Comparison of ENCODE assay signal across 8 cellular contexts in the genomic region with DNA sequence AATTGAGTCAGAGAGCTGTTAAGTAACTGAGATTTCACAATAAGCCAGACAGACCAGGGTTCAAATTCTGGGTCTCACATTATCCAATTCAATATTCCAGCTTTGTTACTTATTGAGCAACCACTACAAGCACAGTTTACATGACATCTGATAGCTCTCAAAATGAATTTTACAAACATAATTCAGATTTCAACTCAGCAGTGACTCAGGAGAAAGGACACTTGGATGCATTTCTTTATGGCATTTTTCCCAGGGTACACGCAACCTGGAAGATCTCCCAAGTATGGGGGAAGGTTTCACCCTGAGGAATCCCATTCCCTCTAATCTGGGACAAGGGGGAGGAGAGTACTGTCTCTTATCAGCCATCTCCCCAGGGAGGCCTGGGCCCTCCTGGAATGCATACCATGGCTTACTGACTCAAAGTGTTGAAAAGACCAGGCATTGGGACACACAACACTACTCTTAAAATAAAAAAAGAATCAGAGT.
A peak's percentile ranks its signal among the peaks of the same experiment; 100 is the strongest.
DNase-seq lines count a peak whose midpoint lies in the region; ATAC-seq, FAIRE-seq and TF ChIP-seq lines count a peak whose summit lies in the region.
"Had no signal": no experiment of that assay in that cellular context is flagged by ENCODE, and none has a peak within 500 bp of the region (broad histone marks: within the 10 kb centered on the region; RNA-seq: fewer than 3 reads in every experiment).

No MANE protein-coding gene starts in this region.

- H3K27ac Mint-ChIP-seq in stimulated activated effector memory CD8-positive, alpha-beta T cell treated with anti-CD3 and anti-CD28 coated beads, Interleukin-12 subunit alpha, Interleukin-12 subunit beta, amount 100 ng/mL, for 72 hours, result no peak overlapping the region

- no peak for TF ChIP-seq EP300 in K562 (IDR thresholded peaks at IDR 0.05; ENCODE audit: low read length)

- no peak overlapping the region for H3K9ac ChIP-seq in K562 (ENCODE audit: insufficient read depth in 1 of 2, low read depth in 2 of 2, low read length in 2 of 2)
- H3K9ac ChIP-seq in kidney (ENCODE audit: low read length in 2 of 2), result no peak overlapping the region

- H3K27ac ChIP-seq in K562 (ENCODE audit: extremely low read depth, low read depth, low read length) (no peak overlapping the region), kidney (ENCODE audit: low read depth in 2 of 2, low read length in 2 of 2) (no peak overlapping the region)

- H3K9me1 ChIP-seq in K562 (ENCODE audit: control insufficient read depth, insufficient read depth, low read length), result no peaks in the 10 kb centered on the region

- H2AFZ ChIP-seq in K562 (ENCODE audit: low read depth, low read length), result no peak overlapping the region

- POLR2A ChIA-PET in K562 (lab: Yijun Ruan, JAX), result no interaction called here

- no peak for ATAC-seq in K562
- ATAC-seq in stimulated activated effector memory CD8-positive, alpha-beta T cell treated with anti-CD3 and anti-CD28 coated beads, Interleukin-12 subunit alpha, Interleukin-12 subunit beta, amount 100 ng/mL, for 72 hours, result no peak

- H3K9me3 ChIP-seq in K562 (replicated peaks; ENCODE audit: control insufficient read depth, insufficient read depth, low read depth, low read length) (no peaks in the 10 kb centered on the region; the same call in 1 of the 2 replicates), kidney (ENCODE audit: control insufficient read depth in 1 of 2, low read length in 2 of 2) (no peaks in the 10 kb centered on the region)

- intact Hi-C loops in K562 (cut with micrococcal nuclease) (no loop called here), kidney (cut with DNase I) (no loop called here)

- DNase-seq in HPDE6-E6E7 (ENCODE audit: extremely low spot score) (peak; percentile 6), K562 (ENCODE audit: extremely low read depth in 1 of 4, low spot score in 3 of 4) (no peak), kidney (peak; percentile 82), ureter (ENCODE audit: low spot score) (peak; percentile 51), NCI-H446 treated with DMSO at 0.1 percent for 48 hours (lab: John Stamatoyannopoulos, UW) (no peak), GM12892 (ENCODE audit: insufficient read length) (no peak)
- no peak for DNase-seq in stimulated activated effector memory CD8-positive, alpha-beta T cell treated with anti-CD3 and anti-CD28 coated beads, Interleukin-12 subunit alpha, Interleukin-12 subunit beta, amount 100 ng/mL, for 72 hours (ENCODE audit: low spot score in 2 of 2)
- DNase-seq: NCI-H146 had no signal

- H3K4me3 Mint-ChIP-seq in stimulated activated effector memory CD8-positive, alpha-beta T cell treated with anti-CD3 and anti-CD28 coated beads, Interleukin-12 subunit alpha, Interleukin-12 subunit beta, amount 100 ng/mL, for 72 hours, result no peak overlapping the region

- H3K36me3 Mint-ChIP-seq in stimulated activated effector memory CD8-positive, alpha-beta T cell treated with anti-CD3 and anti-CD28 coated beads, Interleukin-12 subunit alpha, Interleukin-12 subunit beta, amount 100 ng/mL, for 72 hours, result no peaks in the 10 kb centered on the region

- no peaks in the 10 kb centered on the region for H3K4me1 Mint-ChIP-seq in stimulated activated effector memory CD8-positive, alpha-beta T cell treated with anti-CD3 and anti-CD28 coated beads, Interleukin-12 subunit alpha, Interleukin-12 subunit beta, amount 100 ng/mL, for 72 hours

- H3K79me2 ChIP-seq in K562 (ENCODE audit: control insufficient read depth, insufficient read depth, low read length), result no peaks in the 10 kb centered on the region

- BruUV-seq in K562 (replicated peaks; lab: Mats Ljungman, UMichigan), result no TSS peak

- in situ Hi-C loops in K562 (cut with MboI), result no loop called here

- H3K4me3 ChIP-seq in K562 (no peak overlapping the region), kidney (ENCODE audit: low read length in 2 of 2) (no peak overlapping the region)

- H3K4me2 ChIP-seq in K562 (ENCODE audit: insufficient read depth, low read length), result no peak overlapping the region

- peaks cover 3% of the 10 kb centered on the region for H3K9me3 Mint-ChIP-seq in stimulated activated effector memory CD8-positive, alpha-beta T cell treated with anti-CD3 and anti-CD28 coated beads, Interleukin-12 subunit alpha, Interleukin-12 subunit beta, amount 100 ng/mL, for 72 hours

- no peak for FAIRE-seq in K562 (lab: Jason Lieb, UNC)
- FAIRE-seq in kidney (lab: Jason Lieb, UNC), result no peak
- no peak for FAIRE-seq in GM12892 (lab: Jason Lieb, UNC)

- no peak for TF ChIP-seq RAD21 in K562 (CRISPR knock-in tag; conservative IDR thresholded peaks at IDR 0.05 in 1 of 2, IDR thresholded peaks at IDR 0.05 in 1 of 2)

- H4K20me1 ChIP-seq in K562 (replicated peaks; ENCODE audit: control insufficient read depth, insufficient read depth, low read length), result no peaks in the 10 kb centered on the region

- WGBS in K562 (ENCODE audit: insufficient coverage, low coverage, missing lambda C conversion rate), result 0% methylated on average over 1 of the region's 1 CpG

- TF ChIP-seq POLR2A in K562 (conservative IDR thresholded peaks at IDR 0.05), result no peak
- TF ChIP-seq POLR2A in GM12892 (IDR thresholded peaks at IDR 0.05; ENCODE audit: low read depth, low read length), result no peak

- no peaks in the 10 kb centered on the region for H3K36me3 ChIP-seq in K562 (ENCODE audit: control insufficient read depth, insufficient read depth, low read length)
- no peaks in the 10 kb centered on the region for H3K36me3 ChIP-seq in kidney (ENCODE audit: control insufficient read depth in 1 of 2, insufficient read depth in 2 of 2, low read length in 2 of 2)

- TF ChIP-seq CTCF in K562 (IDR thresholded peaks at IDR 0.05 in 2 of 3, conservative IDR thresholded peaks at IDR 0.05 in 1 of 3; ENCODE audit: insufficient read depth in 2 of 3, low read depth in 1 of 3, low read length in 3 of 3), result no peak
- TF ChIP-seq CTCF in kidney (IDR thresholded peaks at IDR 0.05; ENCODE audit: borderline replicate concordance, extremely low read depth, insufficient read depth), result no peak

- H3K4me1 ChIP-seq in K562 (replicated peaks in 1 of 2; ENCODE audit: control insufficient read depth in 2 of 2, insufficient read depth in 2 of 2, low read length in 2 of 2) (no peaks in the 10 kb centered on the region), kidney (ENCODE audit: control insufficient read depth in 1 of 2, insufficient read depth in 1 of 2, low read depth in 1 of 2, low read length in 2 of 2) (no peaks in the 10 kb centered on the region)

- no peaks in the 10 kb centered on the region for H3K27me3 ChIP-seq in K562 (ENCODE audit: control insufficient read depth in 2 of 2, insufficient read depth in 2 of 2, low read length in 2 of 2)

- CTCF ChIA-PET in K562 (lab: Yijun Ruan, JAX; ENCODE audit: low intra/inter-chr PET ratio), result no interaction called here

TF ChIP-seq in K562, 482 proteins besides CTCF, POLR2A, EP300 and RAD21:
- TF ChIP-seq, protein P1, sequence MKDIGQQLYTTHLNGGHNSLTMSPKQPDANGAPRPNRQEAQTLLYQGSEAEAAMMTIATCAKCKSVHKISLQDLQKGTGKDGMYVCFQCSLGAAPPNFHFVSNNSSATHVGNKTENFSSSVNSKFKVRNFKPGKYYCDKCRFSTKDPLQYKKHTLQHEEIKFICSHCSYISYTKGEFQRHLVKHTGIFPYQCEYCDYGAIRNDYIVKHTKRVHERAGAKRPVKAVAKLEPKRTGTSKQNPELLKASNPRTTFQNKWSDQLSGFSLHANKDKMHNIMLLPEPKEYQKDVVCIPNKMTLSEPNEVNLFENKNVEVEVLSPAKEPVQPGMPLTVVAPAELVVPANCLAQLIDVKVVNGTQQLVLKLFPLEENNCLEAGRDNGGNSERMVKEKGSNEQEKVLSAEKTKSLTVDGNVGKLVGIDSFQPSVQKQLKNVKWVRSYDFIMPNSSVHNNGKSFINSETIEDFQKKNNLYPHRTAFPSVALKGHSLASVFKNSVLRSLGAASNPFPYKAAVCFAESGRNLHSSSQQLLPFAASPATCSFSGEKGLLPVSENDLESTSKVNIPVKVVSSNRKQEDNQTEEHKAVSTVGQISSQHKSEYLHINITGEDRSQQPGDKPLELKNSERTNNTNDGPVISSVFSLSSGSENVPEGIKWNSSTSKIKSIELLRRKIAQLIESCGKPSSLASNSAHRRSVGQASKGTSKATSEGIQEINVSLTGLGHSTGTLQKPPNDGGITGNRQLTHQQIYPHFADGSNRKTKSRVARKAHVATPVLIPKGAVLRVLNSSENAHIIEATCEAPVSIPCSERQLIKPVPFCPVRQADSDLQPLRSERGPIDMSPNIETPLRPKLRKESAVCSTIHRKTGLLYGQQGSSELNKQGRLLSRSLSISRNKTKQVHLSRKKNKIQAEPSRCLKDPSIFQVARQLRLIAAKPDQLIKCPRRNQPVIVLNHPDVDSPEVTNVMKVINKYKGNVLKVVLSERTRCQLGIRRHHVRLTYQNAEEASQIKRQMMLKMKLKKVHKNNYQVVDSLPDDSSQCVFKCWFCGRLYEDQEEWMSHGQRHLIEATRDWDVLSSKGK (CRISPR knock-in tag; IDR thresholded peaks at IDR 0.05), result no peak
- TF ChIP-seq CEBPB (tag; IDR thresholded peaks at IDR 0.05), result 0 out of 2 replicates have a peak, but pooled peaks have one; percentile 25
TF ChIP-seq in K562: peak in this region for 1.

Comparison
In these comparisons a context has a peak if more than half of its experiments do, and no peak if none do; other contexts are left out.
1. DNase-seq: peak in HPDE6-E6E7 (single experiment), kidney (single experiment) and ureter (single experiment); none in K562 (0 of 4), NCI-H446 treated with DMSO at 0.1 percent for 48 hours (single experiment), stimulated activated effector memory CD8-positive, alpha-beta T cell treated with anti-CD3 and anti-CD28 coated beads, Interleukin-12 subunit alpha, Interleukin-12 subunit beta, amount 100 ng/mL, for 72 hours (0 of 2) and GM12892 (single experiment).